ENCODE assay signal across 11 cellular contexts in the genomic region with DNA sequence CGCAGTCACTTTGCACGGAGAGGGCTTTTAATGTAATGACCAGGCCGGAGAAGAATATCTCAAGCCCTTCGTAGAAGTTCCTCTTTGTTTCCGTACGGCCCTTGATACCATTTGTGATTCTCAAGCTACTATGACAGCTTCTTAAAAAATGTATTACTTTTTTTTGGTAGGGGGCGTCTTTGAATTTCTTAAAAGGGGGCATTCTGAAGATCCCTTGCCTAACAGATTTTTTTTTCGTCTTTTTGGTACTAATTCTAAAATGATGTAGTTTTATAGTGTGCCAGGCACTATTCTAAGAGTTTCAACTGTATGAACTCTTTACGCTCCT.
DNase-seq lines count a peak whose midpoint lies in the region; ATAC-seq and TF ChIP-seq lines count a peak whose summit lies in the region.
"Had no signal": no experiment of that assay in that cellular context is flagged by ENCODE, and none has a peak within 500 bp of the region (broad histone marks: within the 10 kb centered on the region; RNA-seq: fewer than 3 reads in every experiment).

No MANE protein-coding gene starts in this region.

- peak overlapping the region; percentile 19 for H3K4me3 ChIP-seq in A673 (ENCODE audit: low read depth, low read length, poor library complexity, severe bottlenecking)
- H3K4me3 ChIP-seq in Peyer's patch, result peak overlapping the region in 3 of 4 donors; percentile 31 to 68 (median 62)
- H3K4me3 ChIP-seq in fibroblast of pulmonary artery (replicated peaks; ENCODE audit: low read depth, low read length), result peak overlapping the region; percentile 29
- peak overlapping the region; percentile 39 for H3K4me3 ChIP-seq in ovary

- 30 to 32% (median 30%) methylated on average over 9 of the region's 9 CpGs for WGBS in ovary, 3 donors

- no TSS peak for BruUV-seq in A673 (replicated peaks; lab: Mats Ljungman, UMichigan)

- H3K9me3 ChIP-seq in A673 (ENCODE audit: low read depth, low read length, poor library complexity, severe bottlenecking), result no peaks in the 10 kb centered on the region
- H3K9me3 ChIP-seq in Peyer's patch, result no peaks in the 10 kb centered on the region
- no peaks in the 10 kb centered on the region for H3K9me3 ChIP-seq in ovary

- no peak for TF ChIP-seq CTCF in A673 (conservative IDR thresholded peaks at IDR 0.05; ENCODE audit: low read depth, low read length)
- peak in 1 of 6 experiments; percentile 1 for TF ChIP-seq CTCF in Peyer's patch (IDR thresholded peaks at IDR 0.05)
- no peak for TF ChIP-seq CTCF in fibroblast of pulmonary artery (IDR thresholded peaks at IDR 0.05; ENCODE audit: low read length, missing control alignments)
- no peak for TF ChIP-seq CTCF in ovary (IDR thresholded peaks at IDR 0.05)

- intact Hi-C loops in A673 (cut with micrococcal nuclease; ENCODE audit: unreplicated experiment) (no loop called here), ovary (cut with DNase I) (no loop called here)

- DNase-seq in A673 (ENCODE audit: low spot score), result no peak
- DNase-seq in Peyer's patch, result no peak
- no peak for DNase-seq in fibroblast of pulmonary artery (ENCODE audit: low read depth)
- no peak for DNase-seq in ovary
- DNase-seq in HEK293T (ENCODE audit: extremely low spot score), result no peak
- no peak for DNase-seq in activated gamma-delta T cell (lab: John Stamatoyannopoulos, UW)
- DNase-seq: activated CD4-positive, alpha-beta T cell treated with anti-CD3 and anti-CD28 coated beads, Interleukin-2, amount 10 ng/mL, durations not matched to agents 24 days and 14 days; activated naive CD4-positive, alpha-beta T cell treated with anti-CD3 and anti-CD28 coated beads, Interleukin-2, amount 50 U/mL, for 16 hours; stimulated activated CD4-positive, alpha-beta T cell treated with anti-CD3 and anti-CD28 coated beads, Interleukin-4, amount 100 ng/mL, for 24 hours had no signal

- CTCF ChIA-PET in A673 (lab: Charles Lee), result no interaction called here
- CTCF ChIA-PET in HEK293T (lab: Yijun Ruan, JAX), result interaction anchor here (0.6 kb wide), 1 partner anchor 628 kb away, joined by 9 read pairs; no protein-coding TSS in a partner anchor

- H3K36me3 ChIP-seq in A673 (ENCODE audit: insufficient read depth, low read length, poor library complexity, severe bottlenecking) (no peaks in the 10 kb centered on the region), Peyer's patch (no peaks in the 10 kb centered on the region), ovary (no peaks in the 10 kb centered on the region)

- H3K27me3 ChIP-seq in A673 (replicated peaks; ENCODE audit: insufficient read depth, low read depth, low read length, poor library complexity), result no peaks in the 10 kb centered on the region
- H3K27me3 ChIP-seq in Peyer's patch, result no peaks in the 10 kb centered on the region
- H3K27me3 ChIP-seq in ovary, result no peaks in the 10 kb centered on the region

- no peak for TF ChIP-seq EP300 in ovary (IDR thresholded peaks at IDR 0.05)

- H3K27ac ChIP-seq in A673 (ENCODE audit: low read depth, low read length, poor library complexity, severe bottlenecking), result no peak overlapping the region
- H3K27ac ChIP-seq in Peyer's patch, result peak overlapping the region in 3 of 4 donors; percentile 81 to 96 (median 95)
- H3K27ac ChIP-seq in ovary, result no peak overlapping the region

- no peak for TF ChIP-seq POLR2A in Peyer's patch (IDR thresholded peaks at IDR 0.05)
- TF ChIP-seq POLR2A in ovary (IDR thresholded peaks at IDR 0.05), result no peak

- no peak for ATAC-seq in GM21529 (IDR thresholded peaks at IDR 0.05; ENCODE audit: unreplicated experiment)
- no peak for ATAC-seq in HG03196 (IDR thresholded peaks at IDR 0.05; ENCODE audit: unreplicated experiment)

- POLR2A ChIA-PET in A673 (lab: Charles Lee; ENCODE audit: low non-redundant PET) (no interaction called here), HEK293T (lab: Yijun Ruan, JAX) (interaction anchor here (1.4 kb wide), 1 partner anchor 8 kb away, joined by 3 read pairs; no protein-coding TSS in a partner anchor)

- H3K4me1 ChIP-seq in A673 (ENCODE audit: insufficient read depth, low read length, poor library complexity, severe bottlenecking) (no peaks in the 10 kb centered on the region), Peyer's patch (peaks cover 0 to 10% (median 1%) of the 10 kb centered on the region in 4 donors), ovary (ENCODE audit: insufficient read depth) (no peaks in the 10 kb centered on the region)

TF ChIP-seq in HEK293T, 16 proteins besides CTCF, POLR2A, EP300 and RAD21:
- no peak for TF ChIP-seq TARDBP (IDR thresholded peaks at IDR 0.05)
- TF ChIP-seq BHLHE40 (IDR thresholded peaks at IDR 0.05; ENCODE audit: borderline replicate concordance), result no peak
- TF ChIP-seq NFRKB (IDR thresholded peaks at IDR 0.05), result no peak
- TF ChIP-seq CTBP1 (IDR thresholded peaks at IDR 0.05; ENCODE audit: borderline replicate concordance), result no peak
- TF ChIP-seq FOXM1 (IDR thresholded peaks at IDR 0.05; ENCODE audit: borderline replicate concordance), result no peak
- no peak for TF ChIP-seq PKNOX1 (IDR thresholded peaks at IDR 0.05)
- TF ChIP-seq ELF4 (IDR thresholded peaks at IDR 0.05), result no peak

Comparison
In these comparisons a context has a peak if more than half of its experiments do, and no peak if none do; other contexts are left out.
1. H3K27ac ChIP-seq: peak in Peyer's patch (3 of 4); none in A673 (single experiment) and ovary (0 of 2).
2. Peak in every context shown above with its lines, with median percentiles within 50 percentile points of each other: H3K4me3 ChIP-seq.